In the genomic region with DNA sequence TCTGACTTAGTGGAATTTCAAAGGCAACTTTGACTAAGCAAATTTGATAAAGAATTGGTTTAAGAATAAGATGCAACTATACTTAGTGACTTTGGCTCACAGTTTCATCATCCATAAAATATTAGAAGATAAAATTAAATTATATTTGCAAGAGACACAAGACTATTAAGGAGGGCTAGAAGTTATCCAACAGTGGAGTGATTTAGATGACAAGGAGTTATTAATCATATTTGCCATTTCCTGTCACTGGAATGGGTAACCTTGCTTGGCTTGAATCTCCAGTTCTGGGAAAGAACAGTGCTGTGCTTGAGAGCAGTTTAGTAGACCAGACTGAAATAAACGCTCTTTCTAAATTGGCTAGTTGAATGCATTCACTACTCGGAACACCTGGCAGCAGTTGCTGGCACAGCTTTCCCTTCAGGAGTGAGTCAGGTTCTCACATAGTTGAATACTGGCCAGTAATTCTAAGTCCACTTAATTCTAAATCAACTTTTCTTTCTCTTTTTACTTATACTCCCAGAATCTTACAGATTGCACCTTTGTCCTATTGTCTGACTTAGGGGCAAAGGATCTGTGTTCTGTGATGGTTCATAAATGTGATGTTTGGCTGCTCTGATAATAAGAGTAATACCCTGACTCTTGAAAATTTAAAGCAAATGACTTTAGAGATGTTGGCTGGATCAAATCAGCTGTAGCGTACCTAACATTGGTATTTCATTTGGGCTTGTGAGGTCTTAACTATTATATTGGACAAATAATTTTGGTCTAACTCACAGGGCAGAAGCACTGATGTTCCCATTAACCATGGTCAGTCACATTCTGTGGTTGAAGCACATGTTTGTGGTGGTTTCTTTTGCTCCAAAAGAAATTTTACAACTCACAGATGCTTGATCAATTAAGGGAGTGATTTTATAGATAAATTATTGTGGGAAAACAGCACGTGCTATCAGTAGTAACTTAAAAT, we compare ENCODE assay signal across 13 cellular contexts. TPM values are rescaled to one million over a fixed set of nuclear protein-coding genes. Genes with fewer than 3 reads are reported as not detected.
A peak's percentile ranks its signal among the peaks of the same experiment; 100 is the strongest.
DNase-seq lines count a peak whose midpoint lies in the region; FAIRE-seq and TF ChIP-seq lines count a peak whose summit lies in the region.
"Had no signal": no experiment of that assay in that cellular context is flagged by ENCODE, and none has a peak within 500 bp of the region (broad histone marks: within the 10 kb centered on the region; RNA-seq: fewer than 3 reads in every experiment).

No MANE protein-coding gene starts in this region.

- CTCF ChIA-PET in CD8-positive, alpha-beta memory T cell (lab: Charles Lee): no interaction called here

- peaks cover 2 to 9% (median 4%) of the 10 kb centered on the region in 3 donors for H3K4me1 Mint-ChIP-seq in CD8-positive, alpha-beta memory T cell

- H3K27me3 Mint-ChIP-seq in CD8-positive, alpha-beta memory T cell: no peaks in the 10 kb centered on the region
- H3K27me3 Mint-ChIP-seq: activated B cell treated with CpG ODN at 0.5 μM for 24 hours; activated naive CD4-positive, alpha-beta T cell treated with anti-CD3 and anti-CD28 coated beads, Interleukin-2, amount 10 ng/mL, durations not matched to agents 7 days and 5 days had no signal

- no peak overlapping the region for H3K4me3 Mint-ChIP-seq in CD8-positive, alpha-beta memory T cell
- H3K4me3 Mint-ChIP-seq: activated B cell treated with CpG ODN at 0.5 μM for 24 hours; activated naive CD4-positive, alpha-beta T cell treated with anti-CD3 and anti-CD28 coated beads, Interleukin-2, amount 10 ng/mL, durations not matched to agents 7 days and 5 days; H9 had no signal

- TF ChIP-seq CTCF in fibroblast of pulmonary artery (IDR thresholded peaks at IDR 0.05; ENCODE audit: low read length, missing control alignments) (no peak), D721Med (IDR thresholded peaks at IDR 0.05; ENCODE audit: insufficient read depth, missing control alignments) (no peak)

- peaks cover 30% of the 10 kb centered on the region for H3K4me1 ChIP-seq in SJCRH30
- H3K4me1 ChIP-seq in skeletal muscle satellite cell (ENCODE audit: control insufficient read depth, insufficient read depth, low read length): peaks cover 36% of the 10 kb centered on the region
- H3K4me1 ChIP-seq in CD8-positive, alpha-beta memory T cell (ENCODE audit: insufficient read depth, low read length): no peaks in the 10 kb centered on the region

- POLR2A ChIA-PET in CD8-positive, alpha-beta memory T cell (lab: Charles Lee): no interaction called here

- H3K27ac ChIP-seq in SJCRH30: peak overlapping the region; percentile 80
- H3K27ac ChIP-seq in CD8-positive, alpha-beta memory T cell (ENCODE audit: low read depth, low read length): no peak overlapping the region

- TF ChIP-seq EP300 in Ishikawa (IDR thresholded peaks at IDR 0.05; ENCODE audit: borderline replicate concordance): peak; percentile 52; the same call in 1 of the 2 replicates

- H3K36me3 ChIP-seq in SJCRH30 (peaks cover 32% of the 10 kb centered on the region), skeletal muscle satellite cell (ENCODE audit: insufficient read depth, low read length) (peaks cover 28% of the 10 kb centered on the region)
- H3K36me3 ChIP-seq in CD8-positive, alpha-beta memory T cell (ENCODE audit: insufficient read depth, low read length): no peaks in the 10 kb centered on the region

- H3K27me3 ChIP-seq in SJCRH30 (no peaks in the 10 kb centered on the region), skeletal muscle satellite cell (ENCODE audit: control insufficient read depth, insufficient read depth, low read length) (no peaks in the 10 kb centered on the region)
- no peaks in the 10 kb centered on the region for H3K27me3 ChIP-seq in CD8-positive, alpha-beta memory T cell (ENCODE audit: insufficient read depth, low read length, poor library complexity, severe bottlenecking)

- TF ChIP-seq RAD21 in Ishikawa (IDR thresholded peaks at IDR 0.05; ENCODE audit: low read depth): no peak

- H3K9me3 ChIP-seq in SJCRH30 (replicated peaks): no peaks in the 10 kb centered on the region
- no peaks in the 10 kb centered on the region for H3K9me3 ChIP-seq in skeletal muscle satellite cell (replicated peaks; ENCODE audit: low read length)
- H3K9me3 ChIP-seq in CD8-positive, alpha-beta memory T cell (ENCODE audit: low read length): no peaks in the 10 kb centered on the region

- peaks cover 11 to 65% (median 22%) of the 10 kb centered on the region in 3 donors for H3K36me3 Mint-ChIP-seq in CD8-positive, alpha-beta memory T cell

- peak overlapping the region; percentile 43 for H3K9ac ChIP-seq in skeletal muscle satellite cell (ENCODE audit: low read depth, low read length)

- no peaks in the 10 kb centered on the region for H3K9me3 Mint-ChIP-seq in CD8-positive, alpha-beta memory T cell
- H3K9me3 Mint-ChIP-seq: activated B cell treated with CpG ODN at 0.5 μM for 24 hours; activated naive CD4-positive, alpha-beta T cell treated with anti-CD3 and anti-CD28 coated beads, Interleukin-2, amount 10 ng/mL, durations not matched to agents 7 days and 5 days; H9 had no signal

- no peak overlapping the region for H3K27ac Mint-ChIP-seq in CD8-positive, alpha-beta memory T cell
- H3K27ac Mint-ChIP-seq: activated B cell treated with CpG ODN at 0.5 μM for 24 hours; activated naive CD4-positive, alpha-beta T cell treated with anti-CD3 and anti-CD28 coated beads, Interleukin-2, amount 10 ng/mL, durations not matched to agents 7 days and 5 days had no signal

- H3K4me3 ChIP-seq in SJCRH30: no peak overlapping the region
- H3K4me3 ChIP-seq in fibroblast of pulmonary artery (replicated peaks; ENCODE audit: low read depth, low read length): no peak overlapping the region
- H3K4me3 ChIP-seq in skeletal muscle satellite cell (ENCODE audit: low read length): no peak overlapping the region
- no peak overlapping the region for H3K4me3 ChIP-seq in CD8-positive, alpha-beta memory T cell (ENCODE audit: low read length)

- peak overlapping the region; percentile 29 for H3K4me2 ChIP-seq in skeletal muscle satellite cell (ENCODE audit: low read length)

- peak; percentile 40 to 47 for DNase-seq in SJCRH30
- peak; percentile 70 for DNase-seq in fibroblast of pulmonary artery (ENCODE audit: low read depth)
- DNase-seq in CD8-positive, alpha-beta memory T cell: no peak
- no peak for DNase-seq in OCI-M2 (lab: John Stamatoyannopoulos, UW; ENCODE audit: unreplicated experiment)
- DNase-seq in COLO668 (lab: John Stamatoyannopoulos, UW; ENCODE audit: unreplicated experiment): no peak
- no peak for DNase-seq in D721Med (ENCODE audit: insufficient read length, low spot score)
- DNase-seq: activated B cell treated with CpG ODN at 0.5 μM for 24 hours; activated naive CD4-positive, alpha-beta T cell treated with anti-CD3 and anti-CD28 coated beads, Interleukin-2, amount 10 ng/mL, durations not matched to agents 7 days and 5 days; H9; stimulated activated naive CD8-positive, alpha-beta T cell treated with anti-CD3 and anti-CD28 coated beads, Interleukin-15, Interleukin-2, amounts not matched to agents 100 U/mL and 50 U/mL, for 24 hours had no signal

- no peak for FAIRE-seq in D721Med (lab: Jason Lieb, UNC)

TF ChIP-seq in Ishikawa, 13 proteins besides CTCF, POLR2A, EP300 and RAD21:
- peak; percentile 80 for TF ChIP-seq TCF12 (IDR thresholded peaks at IDR 0.05; ENCODE audit: low read depth)
- no peak for TF ChIP-seq CEBPB (IDR thresholded peaks at IDR 0.05)
- peak; percentile 93 for TF ChIP-seq NFIC (IDR thresholded peaks at IDR 0.05)
- no peak for TF ChIP-seq ZBTB7A (IDR thresholded peaks at IDR 0.05; ENCODE audit: low read depth)
- peak; percentile 42 for TF ChIP-seq TEAD4 (IDR thresholded peaks at IDR 0.05)
- TF ChIP-seq TAF1 (IDR thresholded peaks at IDR 0.05; ENCODE audit: low read depth): no peak

RNA-seq across cellular contexts. Expression of a gene that starts 16.6 kb away (rescaled TPM):
- total RNA-seq in SJCRH30 (2014; rRNA removed; shearing (Covaris generic)): 24.7 and 27.3 TPM in 2 replicates
- total RNA-seq in skeletal muscle satellite cell (2012; rRNA removed): 18.0 and 22.7 TPM in 2 replicates
- 10 to 100 TPM; 25.7 to 26.1 TPM for total RNA-seq in CD8-positive, alpha-beta memory T cell
- 54.2 TPM for polyA plus RNA-seq in CD8-positive, alpha-beta memory T cell

RNA-seq across cellular contexts. Expression of a gene that starts 49.1 kb away (rescaled TPM):
- 0.08 and 0.30 TPM in 2 replicates for total RNA-seq in SJCRH30 (2014; rRNA removed; shearing (Covaris generic))
- total RNA-seq in skeletal muscle satellite cell (2012; rRNA removed): 0.51 and 0.87 TPM in 2 replicates
- not detected for total RNA-seq in CD8-positive, alpha-beta memory T cell
- not detected for polyA plus RNA-seq in CD8-positive, alpha-beta memory T cell
- total RNA-seq: activated B cell treated with CpG ODN at 0.5 μM for 24 hours, mesenteric fat pad had no signal

Comparison
In these comparisons a context has a peak if more than half of its experiments do, and no peak if none do; other contexts are left out.
1. DNase-seq: peak in SJCRH30 (2 of 2) and fibroblast of pulmonary artery (single experiment); none in CD8-positive, alpha-beta memory T cell (0 of 5), OCI-M2 (single experiment), COLO668 (single experiment) and D721Med (single experiment).